Comparison of ENCODE assay signal across 1 cellular context in the genomic region with DNA sequence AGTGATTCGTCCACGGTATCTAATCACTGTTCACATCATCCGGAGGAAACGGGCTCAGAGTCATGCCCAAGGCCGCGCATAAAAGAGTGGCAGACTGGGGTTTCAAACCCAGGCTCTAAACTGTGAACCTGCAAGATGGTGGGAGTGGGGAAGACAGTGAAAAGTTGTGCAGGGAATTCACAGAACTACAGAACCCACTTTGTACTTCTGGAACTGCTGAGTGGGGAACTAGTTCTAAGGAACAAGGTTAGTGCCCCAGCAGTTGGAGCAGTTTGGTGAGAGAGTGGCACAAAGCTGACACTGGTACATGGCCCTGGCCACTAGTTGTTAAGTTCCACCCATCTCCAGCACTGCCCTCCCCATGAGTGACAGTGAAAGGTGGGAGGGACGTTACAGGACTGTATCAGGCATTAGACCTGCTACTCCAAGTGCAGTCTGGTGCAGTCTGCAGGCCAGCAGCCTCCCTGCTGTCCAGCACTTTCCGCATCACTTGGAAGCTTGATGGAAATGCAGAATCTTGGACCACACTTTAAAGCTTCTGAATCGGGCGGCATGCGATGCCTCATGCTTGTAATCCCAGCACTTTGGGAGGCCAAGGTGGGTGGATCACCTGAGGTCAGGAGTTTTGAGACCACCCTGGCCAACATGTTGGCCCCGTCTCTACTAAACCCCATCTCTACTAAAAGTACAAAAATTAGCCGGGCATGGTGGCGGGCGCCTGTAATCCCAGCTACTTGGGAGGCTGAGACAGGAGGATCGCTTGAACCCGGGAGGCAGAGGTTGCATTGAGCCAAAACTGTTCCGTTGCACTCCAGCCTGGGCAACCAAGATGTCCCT.
A peak's percentile ranks its signal among the peaks of the same experiment; 100 is the strongest.
TF ChIP-seq lines count a peak whose summit lies in the region.

No MANE protein-coding gene starts in this region.

TF ChIP-seq in HepG2, 621 proteins besides CTCF, POLR2A, EP300 and RAD21 (continued from another document and continues in another):
- no peak for TF ChIP-seq ZBTB40 (IDR thresholded peaks at IDR 0.05)
- no peak for TF ChIP-seq ZBTB40 (CRISPR knock-in tag; IDR thresholded peaks at IDR 0.05)
- TF ChIP-seq, protein P1, sequence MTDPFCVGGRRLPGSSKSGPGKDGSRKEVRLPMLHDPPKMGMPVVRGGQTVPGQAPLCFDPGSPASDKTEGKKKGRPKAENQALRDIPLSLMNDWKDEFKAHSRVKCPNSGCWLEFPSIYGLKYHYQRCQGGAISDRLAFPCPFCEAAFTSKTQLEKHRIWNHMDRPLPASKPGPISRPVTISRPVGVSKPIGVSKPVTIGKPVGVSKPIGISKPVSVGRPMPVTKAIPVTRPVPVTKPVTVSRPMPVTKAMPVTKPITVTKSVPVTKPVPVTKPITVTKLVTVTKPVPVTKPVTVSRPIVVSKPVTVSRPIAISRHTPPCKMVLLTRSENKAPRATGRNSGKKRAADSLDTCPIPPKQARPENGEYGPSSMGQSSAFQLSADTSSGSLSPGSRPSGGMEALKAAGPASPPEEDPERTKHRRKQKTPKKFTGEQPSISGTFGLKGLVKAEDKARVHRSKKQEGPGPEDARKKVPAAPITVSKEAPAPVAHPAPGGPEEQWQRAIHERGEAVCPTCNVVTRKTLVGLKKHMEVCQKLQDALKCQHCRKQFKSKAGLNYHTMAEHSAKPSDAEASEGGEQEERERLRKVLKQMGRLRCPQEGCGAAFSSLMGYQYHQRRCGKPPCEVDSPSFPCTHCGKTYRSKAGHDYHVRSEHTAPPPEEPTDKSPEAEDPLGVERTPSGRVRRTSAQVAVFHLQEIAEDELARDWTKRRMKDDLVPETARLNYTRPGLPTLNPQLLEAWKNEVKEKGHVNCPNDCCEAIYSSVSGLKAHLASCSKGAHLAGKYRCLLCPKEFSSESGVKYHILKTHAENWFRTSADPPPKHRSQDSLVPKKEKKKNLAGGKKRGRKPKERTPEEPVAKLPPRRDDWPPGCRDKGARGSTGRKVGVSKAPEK (CRISPR knock-in tag; IDR thresholded peaks at IDR 0.05; ENCODE audit: borderline replicate concordance), result no peak
- TF ChIP-seq PATZ1 (CRISPR knock-in tag; IDR thresholded peaks at IDR 0.05), result peak; percentile 42; the same call in 1 of the 2 replicates
- TF ChIP-seq ZC3H4 (CRISPR knock-in tag; IDR thresholded peaks at IDR 0.05; ENCODE audit: borderline replicate concordance), result peak; percentile 98; the same call in 1 of the 2 replicates
- TF ChIP-seq, protein P2, sequence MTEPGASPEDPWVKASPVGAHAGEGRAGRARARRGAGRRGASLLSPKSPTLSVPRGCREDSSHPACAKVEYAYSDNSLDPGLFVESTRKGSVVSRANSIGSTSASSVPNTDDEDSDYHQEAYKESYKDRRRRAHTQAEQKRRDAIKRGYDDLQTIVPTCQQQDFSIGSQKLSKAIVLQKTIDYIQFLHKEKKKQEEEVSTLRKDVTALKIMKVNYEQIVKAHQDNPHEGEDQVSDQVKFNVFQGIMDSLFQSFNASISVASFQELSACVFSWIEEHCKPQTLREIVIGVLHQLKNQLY (CRISPR knock-in tag; IDR thresholded peaks at IDR 0.05), result peak; percentile 46; the same call in 1 of the 2 replicates
- no peak for TF ChIP-seq FLYWCH1 (CRISPR knock-in tag; IDR thresholded peaks at IDR 0.05)
- 0 out of 2 replicates have a peak, but pooled peaks have one; percentile 61 for TF ChIP-seq SRY (CRISPR knock-in tag; IDR thresholded peaks at IDR 0.05)
- peak; percentile 78 for TF ChIP-seq TARDBP (CRISPR knock-in tag; IDR thresholded peaks at IDR 0.05)
- TF ChIP-seq TBL1XR1 (IDR thresholded peaks at IDR 0.05; ENCODE audit: borderline replicate concordance, low read length, partially characterized antibody), result no peak
- TF ChIP-seq TMF1 (CRISPR knock-in tag; IDR thresholded peaks at IDR 0.05; ENCODE audit: low read depth), result peak; percentile 68; the same call in 1 of the 2 replicates
- no peak; the same call in 1 of the 2 replicates for TF ChIP-seq ZNF235 (CRISPR knock-in tag; IDR thresholded peaks at IDR 0.05; ENCODE audit: borderline replicate concordance)
- no peak for TF ChIP-seq TIGD3 (CRISPR knock-in tag; IDR thresholded peaks at IDR 0.05; ENCODE audit: borderline replicate concordance)
- 0 out of 2 replicates have a peak, but pooled peaks have one; percentile 5 for TF ChIP-seq RARG (CRISPR knock-in tag; IDR thresholded peaks at IDR 0.05; ENCODE audit: low read depth)
- no peak for TF ChIP-seq SIN3B (IDR thresholded peaks at IDR 0.05; ENCODE audit: low read length)
- no peak for TF ChIP-seq ZSCAN20 (CRISPR knock-in tag; IDR thresholded peaks at IDR 0.05; ENCODE audit: borderline replicate concordance)
- TF ChIP-seq XRCC5 (optimal IDR thresholded peaks at IDR 0.05; ENCODE audit: low read length), result peak; percentile 45
- TF ChIP-seq ZNF234 (CRISPR knock-in tag; conservative IDR thresholded peaks at IDR 0.05), result no peak
- TF ChIP-seq, protein P3, sequence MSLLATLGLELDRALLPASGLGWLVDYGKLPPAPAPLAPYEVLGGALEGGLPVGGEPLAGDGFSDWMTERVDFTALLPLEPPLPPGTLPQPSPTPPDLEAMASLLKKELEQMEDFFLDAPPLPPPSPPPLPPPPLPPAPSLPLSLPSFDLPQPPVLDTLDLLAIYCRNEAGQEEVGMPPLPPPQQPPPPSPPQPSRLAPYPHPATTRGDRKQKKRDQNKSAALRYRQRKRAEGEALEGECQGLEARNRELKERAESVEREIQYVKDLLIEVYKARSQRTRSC (CRISPR knock-in tag; IDR thresholded peaks at IDR 0.05; ENCODE audit: low read depth), result 0 out of 2 replicates have a peak, but pooled peaks have one; percentile 45
- no peak for TF ChIP-seq ZNF775 (CRISPR knock-in tag; IDR thresholded peaks at IDR 0.05; ENCODE audit: borderline replicate concordance)
- no peak for TF ChIP-seq PHB2 (IDR thresholded peaks at IDR 0.05; ENCODE audit: partially characterized antibody)
- TF ChIP-seq, protein P4, sequence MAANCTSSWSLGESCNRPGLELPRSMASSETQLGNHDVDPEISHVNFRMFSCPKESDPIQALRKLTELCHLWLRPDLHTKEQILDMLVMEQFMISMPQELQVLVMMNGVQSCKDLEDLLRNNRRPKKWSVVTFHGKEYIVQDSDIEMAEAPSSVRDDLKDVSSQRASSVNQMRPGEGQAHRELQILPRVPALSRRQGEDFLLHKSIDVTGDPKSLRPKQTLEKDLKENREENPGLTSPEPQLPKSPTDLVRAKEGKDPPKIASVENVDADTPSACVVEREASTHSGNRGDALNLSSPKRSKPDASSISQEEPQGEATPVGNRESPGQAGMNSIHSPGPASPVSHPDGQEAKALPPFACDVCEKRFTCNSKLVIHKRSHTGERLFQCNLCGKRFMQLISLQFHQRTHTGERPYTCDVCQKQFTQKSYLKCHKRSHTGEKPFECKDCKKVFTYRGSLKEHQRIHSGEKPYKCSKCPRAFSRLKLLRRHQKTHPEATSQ (CRISPR knock-in tag; IDR thresholded peaks at IDR 0.05; ENCODE audit: borderline replicate concordance), result peak; percentile 51; the same call in 1 of the 2 replicates
- TF ChIP-seq MIER2 (CRISPR knock-in tag; IDR thresholded peaks at IDR 0.05), result 0 out of 2 replicates have a peak, but pooled peaks have one; percentile 49
- TF ChIP-seq RBM22 (optimal IDR thresholded peaks at IDR 0.05; ENCODE audit: low read length), result peak; percentile 88
- TF ChIP-seq HDAC1 (CRISPR knock-in tag; IDR thresholded peaks at IDR 0.05), result peak; percentile 20; the same call in 1 of the 2 replicates
- no peak for TF ChIP-seq ZKSCAN5 (CRISPR knock-in tag; IDR thresholded peaks at IDR 0.05)
- no peak for TF ChIP-seq TSC22D2 (CRISPR knock-in tag; IDR thresholded peaks at IDR 0.05; ENCODE audit: borderline replicate concordance)
- peak; percentile 89 for TF ChIP-seq POLR2G (IDR thresholded peaks at IDR 0.05; ENCODE audit: low read depth, low read length)
- TF ChIP-seq FIP1L1 (IDR thresholded peaks at IDR 0.05; ENCODE audit: borderline replicate concordance, insufficient read depth, low read depth, low read length), result no peak
- TF ChIP-seq CREB1 (IDR thresholded peaks at IDR 0.05), result no peak
- TF ChIP-seq CREB1 (CRISPR knock-in tag; IDR thresholded peaks at IDR 0.05), result no peak
- TF ChIP-seq THYN1 (CRISPR knock-in tag; IDR thresholded peaks at IDR 0.05; ENCODE audit: borderline replicate concordance, low read depth), result 0 out of 2 replicates have a peak, but pooled peaks have one; percentile 31
- no peak for TF ChIP-seq MED13 (CRISPR knock-in tag; IDR thresholded peaks at IDR 0.05)
- no peak for TF ChIP-seq SP1 (IDR thresholded peaks at IDR 0.05)
- peak; percentile 53; the same call in 1 of the 2 replicates for TF ChIP-seq SP1 (CRISPR knock-in tag; IDR thresholded peaks at IDR 0.05)
- TF ChIP-seq NBN (conservative IDR thresholded peaks at IDR 0.05), result no peak
- no peak for TF ChIP-seq ZNF136 (CRISPR knock-in tag; IDR thresholded peaks at IDR 0.05; ENCODE audit: low read depth)
- TF ChIP-seq CBX1 (IDR thresholded peaks at IDR 0.05; ENCODE audit: low read depth), result no peak
- 0 out of 2 replicates have a peak, but pooled peaks have one; percentile 79 for TF ChIP-seq IRX3 (CRISPR knock-in tag; IDR thresholded peaks at IDR 0.05; ENCODE audit: borderline replicate concordance, low read depth)
